ENCODE assay signal across 13 cellular contexts in the genomic region with DNA sequence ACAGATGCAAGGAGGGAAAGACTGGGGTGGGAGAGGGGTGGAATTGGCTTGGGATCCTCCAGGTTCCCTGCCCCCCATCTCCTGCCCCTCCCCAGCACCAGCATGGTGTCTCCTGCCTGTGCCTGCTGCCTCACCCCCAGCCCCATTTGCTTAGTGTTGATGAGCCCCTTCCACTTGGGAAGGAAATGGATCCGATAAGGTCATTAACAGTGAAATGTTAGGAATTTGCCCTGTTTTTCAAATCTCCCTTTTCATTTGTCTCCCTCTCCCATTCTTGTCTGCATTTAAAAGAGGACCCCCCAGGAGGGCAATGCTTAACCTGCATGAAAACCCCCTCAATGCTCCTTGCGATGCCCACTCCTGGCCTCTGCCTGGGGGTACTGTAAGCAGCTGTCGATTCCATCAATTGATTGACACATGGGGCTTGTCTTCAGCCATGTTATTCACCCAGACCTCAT. TPM values are rescaled to one million over a fixed set of nuclear protein-coding genes. Genes with fewer than 3 reads are reported as not detected.
DNase-seq lines count a peak whose midpoint lies in the region; ATAC-seq and TF ChIP-seq lines count a peak whose summit lies in the region.
"Had no signal": no experiment of that assay in that cellular context is flagged by ENCODE, and none has a peak within 500 bp of the region (broad histone marks: within the 10 kb centered on the region; RNA-seq: fewer than 3 reads in every experiment).

No MANE protein-coding gene starts in this region.

- TF ChIP-seq CTCF in chondrocyte (IDR thresholded peaks at IDR 0.05) (no peak), lower lobe of right lung (IDR thresholded peaks at IDR 0.05) (no peak), thoracic aorta (IDR thresholded peaks at IDR 0.05) (no peak)

- H3K36me3 Mint-ChIP-seq in activated naive CD8-positive, alpha-beta T cell treated with anti-CD3 and anti-CD28 coated beads, Interleukin-2, amount 10 ng/mL, durations not matched to agents 7 days and 5 days = peaks cover 15% of the 10 kb centered on the region
- peaks cover 29% of the 10 kb centered on the region for H3K36me3 Mint-ChIP-seq in activated naive CD8-positive, alpha-beta T cell treated with anti-CD3 and anti-CD28 coated beads for 36 hours
- peaks cover 2% of the 10 kb centered on the region for H3K36me3 Mint-ChIP-seq in chondrocyte (ENCODE audit: low read depth)

- H3K4me3 Mint-ChIP-seq in activated naive CD8-positive, alpha-beta T cell treated with anti-CD3 and anti-CD28 coated beads, Interleukin-2, amount 10 ng/mL, durations not matched to agents 7 days and 5 days = no peak overlapping the region
- H3K4me3 Mint-ChIP-seq in activated naive CD8-positive, alpha-beta T cell treated with anti-CD3 and anti-CD28 coated beads for 36 hours = no peak overlapping the region
- no peak overlapping the region for H3K4me3 Mint-ChIP-seq in chondrocyte (ENCODE audit: unreplicated experiment)

- no peak for DNase-seq in activated naive CD8-positive, alpha-beta T cell treated with anti-CD3 and anti-CD28 coated beads, Interleukin-2, amount 10 ng/mL, durations not matched to agents 7 days and 5 days
- DNase-seq in activated naive CD8-positive, alpha-beta T cell treated with anti-CD3 and anti-CD28 coated beads for 36 hours = no peak
- DNase-seq in chondrocyte (ENCODE audit: low spot score) (no peak), lower lobe of right lung (no peak), thoracic aorta (ENCODE audit: low spot score) (no peak), NCI-H446 treated with DMSO at 0.1 percent for 48 hours (lab: John Stamatoyannopoulos, UW) (no peak)
- DNase-seq: amygdala, foreskin fibroblast, left lung, WERI-Rb-1 had no signal

- H3K27ac ChIP-seq in lower lobe of right lung (peak overlapping the region; percentile 72), thoracic aorta (peak overlapping the region; percentile 91 to 93)
- H3K27ac ChIP-seq: WERI-Rb-1 had no signal

- intact Hi-C loops in lower lobe of right lung (cut with DNase I) = no loop called here

- H3K27ac Mint-ChIP-seq in activated naive CD8-positive, alpha-beta T cell treated with anti-CD3 and anti-CD28 coated beads, Interleukin-2, amount 10 ng/mL, durations not matched to agents 7 days and 5 days = peak overlapping the region; percentile 13
- no peak overlapping the region for H3K27ac Mint-ChIP-seq in activated naive CD8-positive, alpha-beta T cell treated with anti-CD3 and anti-CD28 coated beads for 36 hours
- peak overlapping the region; percentile 92 for H3K27ac Mint-ChIP-seq in chondrocyte (ENCODE audit: unreplicated experiment)

- no peak for TF ChIP-seq POLR2A in GM18505 (IDR thresholded peaks at IDR 0.05; ENCODE audit: borderline replicate concordance, extremely low read depth, insufficient read depth, insufficient read length)

- H3K4me3 ChIP-seq in lower lobe of right lung (no peak overlapping the region), thoracic aorta (no peak overlapping the region)
- H3K4me3 ChIP-seq: HAP-1, left lung had no signal

- POLR2A ChIA-PET in activated naive CD8-positive, alpha-beta T cell treated with anti-CD3 and anti-CD28 coated beads, Interleukin-2, amount 10 ng/mL, durations not matched to agents 7 days and 5 days (lab: Charles Lee) = no interaction called here

- peaks cover 5% of the 10 kb centered on the region for H3K36me3 ChIP-seq in lower lobe of right lung
- no peaks in the 10 kb centered on the region for H3K36me3 ChIP-seq in thoracic aorta
- H3K36me3 ChIP-seq: HAP-1, WERI-Rb-1 had no signal

- H3K27me3 ChIP-seq in lower lobe of right lung (ENCODE audit: low read depth) = no peaks in the 10 kb centered on the region
- H3K27me3 ChIP-seq in thoracic aorta (replicated peaks; ENCODE audit: insufficient read depth) = no peaks in the 10 kb centered on the region
- H3K27me3 ChIP-seq: left lung had no signal

- H3K9me3 Mint-ChIP-seq in activated naive CD8-positive, alpha-beta T cell treated with anti-CD3 and anti-CD28 coated beads, Interleukin-2, amount 10 ng/mL, durations not matched to agents 7 days and 5 days = no peaks in the 10 kb centered on the region
- no peaks in the 10 kb centered on the region for H3K9me3 Mint-ChIP-seq in activated naive CD8-positive, alpha-beta T cell treated with anti-CD3 and anti-CD28 coated beads for 36 hours
- H3K9me3 Mint-ChIP-seq in chondrocyte (ENCODE audit: low read depth) = no peaks in the 10 kb centered on the region

- H3K4me1 ChIP-seq in lower lobe of right lung (peaks cover 76% of the 10 kb centered on the region), thoracic aorta (ENCODE audit: control insufficient read depth in 1 of 2, low read depth in 2 of 2) (peaks cover 77 to 99% of the 10 kb centered on the region in 2 donors)
- H3K4me1 ChIP-seq: HAP-1 had no signal

- no peak for ATAC-seq in activated naive CD8-positive, alpha-beta T cell treated with anti-CD3 and anti-CD28 coated beads, Interleukin-2, amount 10 ng/mL, durations not matched to agents 7 days and 5 days (ENCODE audit: low read depth)
- ATAC-seq in lower lobe of right lung = no peak
- no peak for ATAC-seq in thoracic aorta (ENCODE audit: insufficient number of reproducible peaks, low FRiP score, low read depth)
- no peak for ATAC-seq in GM18505 (IDR thresholded peaks at IDR 0.05; ENCODE audit: unreplicated experiment)
- ATAC-seq in HG03565 (IDR thresholded peaks at IDR 0.05; ENCODE audit: unreplicated experiment) = no peak
- ATAC-seq: left lung had no signal

- H3K9me3 ChIP-seq in lower lobe of right lung = no peaks in the 10 kb centered on the region
- no peaks in the 10 kb centered on the region for H3K9me3 ChIP-seq in thoracic aorta
- H3K9me3 ChIP-seq: HAP-1, left lung had no signal

- H3K27me3 Mint-ChIP-seq in activated naive CD8-positive, alpha-beta T cell treated with anti-CD3 and anti-CD28 coated beads, Interleukin-2, amount 10 ng/mL, durations not matched to agents 7 days and 5 days = no peaks in the 10 kb centered on the region
- no peaks in the 10 kb centered on the region for H3K27me3 Mint-ChIP-seq in activated naive CD8-positive, alpha-beta T cell treated with anti-CD3 and anti-CD28 coated beads for 36 hours
- H3K27me3 Mint-ChIP-seq in chondrocyte (ENCODE audit: low read depth) = no peaks in the 10 kb centered on the region

- peaks cover 53% of the 10 kb centered on the region for H3K4me1 Mint-ChIP-seq in activated naive CD8-positive, alpha-beta T cell treated with anti-CD3 and anti-CD28 coated beads, Interleukin-2, amount 10 ng/mL, durations not matched to agents 7 days and 5 days
- peaks cover 64% of the 10 kb centered on the region for H3K4me1 Mint-ChIP-seq in activated naive CD8-positive, alpha-beta T cell treated with anti-CD3 and anti-CD28 coated beads for 36 hours
- H3K4me1 Mint-ChIP-seq in chondrocyte (ENCODE audit: low read depth) = peaks cover 80% of the 10 kb centered on the region

RNA-seq across cellular contexts. Expression of a gene that starts 51.5 kb away (rescaled TPM):
- total RNA-seq in activated naive CD8-positive, alpha-beta T cell treated with anti-CD3 and anti-CD28 coated beads, Interleukin-2, amount 10 ng/mL, durations not matched to agents 7 days and 5 days = 100 to 1,000 TPM; 118 to 123 TPM
- 100 to 1,000 TPM; 236 to 244 TPM for total RNA-seq in activated naive CD8-positive, alpha-beta T cell treated with anti-CD3 and anti-CD28 coated beads for 36 hours
- total RNA-seq in chondrocyte (95.5 to 110 TPM (median 103 TPM) in 3 replicates), lower lobe of right lung (85.1 TPM), thoracic aorta (100 to 1,000 TPM; 150 to 158 TPM)
